ENCODE assay signal across 1 cellular context in the genomic region with DNA sequence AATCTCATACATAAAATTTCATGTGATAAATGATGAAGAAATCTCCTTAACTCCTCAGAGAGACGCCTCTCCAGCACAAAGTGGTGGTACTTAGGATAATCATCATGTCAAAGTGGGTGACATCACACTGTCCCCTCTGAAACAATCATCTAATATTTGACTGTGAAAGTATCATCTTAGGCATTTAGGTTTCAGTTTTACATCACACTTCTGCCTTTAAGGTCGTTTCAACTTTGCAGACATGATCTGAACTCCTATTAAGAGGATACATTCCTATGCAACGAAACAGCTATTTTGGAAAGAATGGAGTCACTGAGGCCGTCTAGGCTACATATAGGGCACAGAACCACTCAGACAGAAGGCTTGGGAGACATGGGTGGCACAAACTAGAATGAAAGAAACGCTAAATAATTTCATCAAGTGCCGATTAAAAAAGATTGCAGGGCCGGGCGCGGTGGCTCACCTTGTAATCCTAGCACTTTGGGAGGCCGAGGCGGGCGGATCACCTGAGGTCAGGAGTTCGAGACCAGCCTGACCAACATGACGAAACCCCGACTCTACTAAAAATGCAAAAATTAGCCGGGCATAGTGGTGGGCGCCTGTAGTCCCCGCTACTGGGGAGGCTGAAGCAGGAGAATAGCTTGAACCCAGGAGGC.
A peak's percentile ranks its signal among the peaks of the same experiment; 100 is the strongest.
TF ChIP-seq lines count a peak whose summit lies in the region.

No MANE protein-coding gene starts in this region.

TF ChIP-seq in GM12878, 131 proteins besides CTCF, POLR2A, EP300 and RAD21 (continued from another document):
- TF ChIP-seq YY1 (IDR thresholded peaks at IDR 0.05; ENCODE audit: low read depth, low read length) (no peak), ZNF384 (IDR thresholded peaks at IDR 0.05; ENCODE audit: borderline replicate concordance, low read depth, low read length) (no peak), IKZF1 (conservative IDR thresholded peaks at IDR 0.05) (peak; percentile 38; the same call in 1 of the 2 replicates), ATF7 (IDR thresholded peaks at IDR 0.05; ENCODE audit: low read depth) (peak; percentile 93), HDGF (IDR thresholded peaks at IDR 0.05) (0 out of 2 replicates have a peak, but pooled peaks have one; percentile 69), IKZF2 (IDR thresholded peaks at IDR 0.05) (peak; percentile 29 to 36; a peak in 1 of 4 replicates), MTA2 (IDR thresholded peaks at IDR 0.05; ENCODE audit: low read depth) (peak; percentile 21; the same call in 1 of the 2 replicates), CREB1 (IDR thresholded peaks at IDR 0.05; ENCODE audit: low read depth) (peak; percentile 93)
